Comparison of ENCODE assay signal across 27 cellular contexts in genomic region chr16:71407731-71408130, GRCh38. TPM values are rescaled to one million over a fixed set of nuclear protein-coding genes. Genes with fewer than 3 reads are reported as not detected.
"Had no signal": no experiment of that assay in that cellular context is flagged by ENCODE, and none has a peak within 500 bp of the region (broad histone marks: within the 10 kb centered on the region; RNA-seq: fewer than 3 reads in every experiment).

No MANE protein-coding gene starts in this region.

- ATAC-seq: activated T-helper 17 cell treated with anti-CD3 and anti-CD28 coated beads, Interleukin-2, amount 50 U/mL, for 72 hours; esophagus mucosa; naive thymus-derived CD4-positive, alpha-beta T cell; sciatic nerve; stimulated activated effector memory CD8-positive, alpha-beta T cell treated with anti-CD3 and anti-CD28 coated beads, Interleukin-12 subunit alpha, Interleukin-12 subunit beta, amount 100 ng/mL, for 72 hours; stimulated activated naive CD8-positive, alpha-beta T cell treated with anti-CD3 and anti-CD28 coated beads, Interleukin-15, amount 100 ng/mL, for 72 hours had no signal

- H3K4me3 ChIP-seq: left ventricle myocardium inferior, tibial artery had no signal

- H3K4me1 Mint-ChIP-seq: activated T-helper 17 cell treated with anti-CD3 and anti-CD28 coated beads, Interleukin-2, amount 50 U/mL, for 72 hours had no signal

- H3K4me1 ChIP-seq: left ventricle myocardium inferior had no signal

- H3K27ac Mint-ChIP-seq: activated naive CD8-positive, alpha-beta T cell; activated T-cell treated with anti-CD3 and anti-CD28 coated beads, Interleukin-2, amount 50 U/mL, for 24 hours; naive thymus-derived CD4-positive, alpha-beta T cell; stimulated activated effector memory CD8-positive, alpha-beta T cell treated with anti-CD3 and anti-CD28 coated beads, Interleukin-12 subunit alpha, Interleukin-12 subunit beta, amount 100 ng/mL, for 72 hours; stimulated activated naive CD8-positive, alpha-beta T cell treated with anti-CD3 and anti-CD28 coated beads, Interleukin-15, amount 100 ng/mL, for 72 hours had no signal

- H3K36me3 Mint-ChIP-seq: activated naive CD8-positive, alpha-beta T cell; stimulated activated effector memory CD8-positive, alpha-beta T cell treated with anti-CD3 and anti-CD28 coated beads, Interleukin-12 subunit alpha, Interleukin-12 subunit beta, amount 100 ng/mL, for 72 hours had no signal

- H3K9me3 Mint-ChIP-seq: activated T-cell treated with anti-CD3 and anti-CD28 coated beads, Interleukin-2, amount 50 U/mL, for 24 hours; activated T-helper 17 cell treated with anti-CD3 and anti-CD28 coated beads, Interleukin-2, amount 50 U/mL, for 72 hours; stimulated activated effector memory CD8-positive, alpha-beta T cell treated with anti-CD3 and anti-CD28 coated beads, Interleukin-12 subunit alpha, Interleukin-12 subunit beta, amount 100 ng/mL, for 72 hours; stimulated activated naive CD8-positive, alpha-beta T cell treated with anti-CD3 and anti-CD28 coated beads, Interleukin-15, amount 100 ng/mL, for 72 hours had no signal

- H3K36me3 ChIP-seq: left ventricle myocardium inferior, tibial artery had no signal

- H3K4me3 Mint-ChIP-seq: activated naive CD8-positive, alpha-beta T cell; activated T-cell treated with anti-CD3 and anti-CD28 coated beads, Interleukin-2, amount 50 U/mL, for 24 hours; activated T-helper 17 cell treated with anti-CD3 and anti-CD28 coated beads, Interleukin-2, amount 50 U/mL, for 72 hours; naive thymus-derived CD4-positive, alpha-beta T cell; neural crest cell; stimulated activated effector memory CD8-positive, alpha-beta T cell treated with anti-CD3 and anti-CD28 coated beads, Interleukin-12 subunit alpha, Interleukin-12 subunit beta, amount 100 ng/mL, for 72 hours; stimulated activated naive CD8-positive, alpha-beta T cell treated with anti-CD3 and anti-CD28 coated beads, Interleukin-15, amount 100 ng/mL, for 72 hours had no signal

- DNase-seq: activated CD4-positive, alpha-beta T cell treated with anti-CD3 and anti-CD28 coated beads, Interleukin-2, amount 50 U/mL, for 4 hours; activated CD8-positive, alpha-beta memory T cell treated with anti-CD3 and anti-CD28 coated beads for 24 hours; activated CD8-positive, alpha-beta memory T cell treated with anti-CD3 and anti-CD28 coated beads, Interleukin-2, amount 50 U/mL, for 4 hours; activated naive CD4-positive, alpha-beta T cell; activated T-cell treated with anti-CD3 and anti-CD28 coated beads, Interleukin-2, amount 50 U/mL, for 24 hours; central memory CD4-positive, alpha-beta T cell; effector memory CD4-positive, alpha-beta T cell; foreskin melanocyte; hippocampal formation; kidney glomerular epithelial cell; left ventricle myocardium inferior; naive thymus-derived CD4-positive, alpha-beta T cell; occipital lobe; small intestine; stimulated activated CD4-positive, alpha-beta T cell treated with anti-CD3 and anti-CD28 coated beads, Interleukin-2, amount 100 ng/mL, for 24 hours; stimulated activated naive CD8-positive, alpha-beta T cell treated with anti-CD3 and anti-CD28 coated beads, Interleukin-15, amount 100 ng/mL, for 72 hours; tibial artery had no signal

RNA-seq across cellular contexts. Expression of gene TLE7, which starts 34.1 kb away (rescaled TPM):
- total RNA-seq: activated T-helper 17 cell treated with anti-CD3 and anti-CD28 coated beads, Interleukin-2, amount 50 U/mL, for 72 hours; astrocyte; dermis microvascular lymphatic vessel endothelial cell; endothelial cell of umbilical vein; esophagus mucosa; left ventricle myocardium inferior; lung microvascular endothelial cell; naive thymus-derived CD4-positive, alpha-beta T cell; neural crest cell; occipital lobe; sciatic nerve had no signal
- polyA plus RNA-seq: endothelial cell of umbilical vein; naive thymus-derived CD4-positive, alpha-beta T cell; small intestine had no signal

RNA-seq across cellular contexts. Expression of gene CALB2, which starts 49.2 kb away (rescaled TPM):
- total RNA-seq: activated T-helper 17 cell treated with anti-CD3 and anti-CD28 coated beads, Interleukin-2, amount 50 U/mL, for 72 hours; dermis microvascular lymphatic vessel endothelial cell; endothelial cell of umbilical vein; lung microvascular endothelial cell; naive thymus-derived CD4-positive, alpha-beta T cell; neural crest cell had no signal
- polyA plus RNA-seq: endothelial cell of umbilical vein; naive thymus-derived CD4-positive, alpha-beta T cell had no signal
